Comparison of ENCODE assay signal across 8 cellular contexts in the genomic region with DNA sequence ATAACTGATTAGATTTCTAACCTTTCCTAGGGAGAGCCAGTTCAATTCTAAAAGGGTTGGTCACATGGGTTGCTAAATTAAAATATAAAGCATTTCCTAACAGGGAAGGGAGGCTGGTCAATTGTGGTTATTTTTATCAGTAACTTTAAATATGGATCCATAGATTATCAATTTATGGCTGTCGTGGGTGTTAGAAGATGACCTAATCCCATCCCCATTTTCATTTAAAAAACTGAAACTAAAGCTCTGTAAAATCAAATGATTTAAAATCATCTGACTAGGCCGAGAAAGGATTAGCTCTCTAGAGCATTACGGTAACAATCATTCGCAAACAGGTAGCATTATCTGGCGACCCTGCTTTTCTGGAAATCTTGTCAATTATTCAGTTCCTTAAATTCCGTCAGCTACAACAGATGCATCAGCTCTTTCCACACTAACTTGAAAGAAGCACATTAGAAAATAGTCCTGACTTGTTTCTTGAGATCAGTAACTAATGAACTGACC. TPM values are rescaled to one million over a fixed set of nuclear protein-coding genes. Genes with fewer than 3 reads are reported as not detected.
DNase-seq lines count a peak whose midpoint lies in the region; ATAC-seq and TF ChIP-seq lines count a peak whose summit lies in the region.

No MANE protein-coding gene starts in this region.

- peaks cover 0 to 22% (median 6%) of the 10 kb centered on the region in 3 donors for H3K36me3 ChIP-seq in tibial nerve

- no peaks in the 10 kb centered on the region for H3K9me3 Mint-ChIP-seq in activated T-cell treated with anti-CD3 and anti-CD28 coated beads, Interleukin-2, amount 50 U/mL, for 4 hours
- H3K9me3 Mint-ChIP-seq in activated naive CD8-positive, alpha-beta T cell treated with anti-CD3 and anti-CD28 coated beads for 36 hours, result no peaks in the 10 kb centered on the region

- H3K27me3 ChIP-seq in layer of hippocampus (ENCODE audit: control insufficient read depth, insufficient read depth, low read length) (no peaks in the 10 kb centered on the region), tibial nerve (no peaks in the 10 kb centered on the region)

- peak overlapping the region; percentile 97 for H3K4me3 Mint-ChIP-seq in activated T-cell treated with anti-CD3 and anti-CD28 coated beads, Interleukin-2, amount 50 U/mL, for 4 hours
- H3K4me3 Mint-ChIP-seq in activated naive CD8-positive, alpha-beta T cell treated with anti-CD3 and anti-CD28 coated beads for 36 hours, result peak overlapping the region; percentile 96

- no peak for TF ChIP-seq POLR2A in tibial nerve (IDR thresholded peaks at IDR 0.05)

- H3K27ac ChIP-seq in layer of hippocampus (ENCODE audit: low read depth, low read length) (peak overlapping the region; percentile 95), tibial nerve (peak overlapping the region; percentile 98 to 100 (median 99))

- H3K9me3 ChIP-seq in tibial nerve, result no peaks in the 10 kb centered on the region

- H3K27ac Mint-ChIP-seq in activated naive CD8-positive, alpha-beta T cell treated with anti-CD3 and anti-CD28 coated beads for 36 hours, result peak overlapping the region; percentile 100

- no peak for DNase-seq in activated T-cell treated with anti-CD3 and anti-CD28 coated beads, Interleukin-2, amount 50 U/mL, for 4 hours
- DNase-seq in activated T-cell treated with anti-CD3 and anti-CD28 coated beads, Interleukin-2, amount 50 U/mL, for 48 hours, result no peak
- no peak for DNase-seq in activated naive CD8-positive, alpha-beta T cell treated with anti-CD3 and anti-CD28 coated beads for 36 hours
- DNase-seq in tibial nerve (ENCODE audit: low spot score in 2 of 2) (no peak), Ammon's horn (ENCODE audit: low spot score) (no peak)
- no peak for DNase-seq in stimulated activated CD4-positive, alpha-beta T cell treated with anti-CD3 and anti-CD28 coated beads, Interleukin-4, amount 100 ng/mL, for 1 hour
- no peak for DNase-seq in stimulated activated naive CD4-positive, alpha-beta T cell treated with Interleukin-2 at 50 U/mL for 16 hours (lab: John Stamatoyannopoulos, UW)

- WGBS in tibial nerve, 2 donors, result 8 to 10% methylated on average over 6 of the region's 6 CpGs

- TF ChIP-seq CTCF in tibial nerve (IDR thresholded peaks at IDR 0.05), result no peak

- peaks cover 0 to 42% (median 26%) of the 10 kb centered on the region in 4 donors for H3K4me1 ChIP-seq in tibial nerve

- TF ChIP-seq EP300 in tibial nerve (IDR thresholded peaks at IDR 0.05), result no peak

- H3K4me1 Mint-ChIP-seq in activated T-cell treated with anti-CD3 and anti-CD28 coated beads, Interleukin-2, amount 50 U/mL, for 4 hours (ENCODE audit: low read depth), result peaks cover 42% of the 10 kb centered on the region
- H3K4me1 Mint-ChIP-seq in activated naive CD8-positive, alpha-beta T cell treated with anti-CD3 and anti-CD28 coated beads for 36 hours, result peaks cover 41% of the 10 kb centered on the region

- H3K4me3 ChIP-seq in tibial nerve, result peak overlapping the region; percentile 40 to 91 (median 68)

- no peaks in the 10 kb centered on the region for H3K27me3 Mint-ChIP-seq in activated T-cell treated with anti-CD3 and anti-CD28 coated beads, Interleukin-2, amount 50 U/mL, for 4 hours (ENCODE audit: low read depth)
- H3K27me3 Mint-ChIP-seq in activated naive CD8-positive, alpha-beta T cell treated with anti-CD3 and anti-CD28 coated beads for 36 hours, result peaks cover 6% of the 10 kb centered on the region

- H3K36me3 Mint-ChIP-seq in activated T-cell treated with anti-CD3 and anti-CD28 coated beads, Interleukin-2, amount 50 U/mL, for 4 hours (ENCODE audit: insufficient read depth), result peaks cover 27% of the 10 kb centered on the region
- peaks cover 54% of the 10 kb centered on the region for H3K36me3 Mint-ChIP-seq in activated naive CD8-positive, alpha-beta T cell treated with anti-CD3 and anti-CD28 coated beads for 36 hours

- no peak for ATAC-seq in activated T-cell treated with anti-CD3 and anti-CD28 coated beads, Interleukin-2, amount 50 U/mL, for 4 hours

RNA-seq across cellular contexts. Expression of gene HNRNPA3, which starts 0.9 kb away (rescaled TPM):
- total RNA-seq in activated T-cell treated with anti-CD3 and anti-CD28 coated beads, Interleukin-2, amount 50 U/mL, for 4 hours, result 100 to 1,000 TPM; 292 to 332 (median 316) TPM
- 100 to 1,000 TPM; 253 to 254 TPM for total RNA-seq in activated naive CD8-positive, alpha-beta T cell treated with anti-CD3 and anti-CD28 coated beads for 36 hours
- 100 to 1,000 TPM in 1 of 4 donors, 10 to 100 TPM in 3; 77.3 to 102 (median 94.4) TPM for total RNA-seq in tibial nerve

RNA-seq across cellular contexts. Expression of gene NFE2L2, which starts 52.9 kb away (rescaled TPM):
- total RNA-seq in activated T-cell treated with anti-CD3 and anti-CD28 coated beads, Interleukin-2, amount 50 U/mL, for 4 hours, result 10 to 100 TPM; 58.5 to 62.4 (median 60.5) TPM
- 10 to 100 TPM; 68.3 to 70.3 TPM for total RNA-seq in activated naive CD8-positive, alpha-beta T cell treated with anti-CD3 and anti-CD28 coated beads for 36 hours
- 100 to 1,000 TPM; 112 to 164 (median 145) TPM for total RNA-seq in tibial nerve
